34 cellular contexts compared by ENCODE assay signal in the genomic region with DNA sequence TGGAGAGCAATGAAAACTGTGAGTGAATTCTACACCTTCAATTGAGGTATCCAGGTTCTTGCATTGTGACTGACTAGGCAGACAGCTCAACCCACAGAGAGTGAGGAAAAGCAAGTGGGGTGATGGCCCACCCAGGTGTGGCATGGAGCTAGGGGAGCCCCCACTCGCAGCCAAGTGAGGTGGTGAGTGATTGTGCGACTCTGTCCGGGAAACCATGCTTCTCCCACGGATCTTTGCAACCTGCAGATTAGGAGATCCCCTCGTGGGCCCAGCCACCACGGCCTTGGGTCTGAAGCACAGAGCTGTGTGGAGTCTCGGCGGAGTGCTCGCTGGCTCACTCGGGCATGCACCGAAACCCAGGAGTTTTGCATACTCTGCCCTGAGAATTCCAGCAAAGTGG.
A peak's percentile ranks its signal among the peaks of the same experiment; 100 is the strongest.
DNase-seq lines count a peak whose midpoint lies in the region; FAIRE-seq and TF ChIP-seq lines count a peak whose summit lies in the region.
"Had no signal": no experiment of that assay in that cellular context is flagged by ENCODE, and none has a peak within 500 bp of the region (broad histone marks: within the 10 kb centered on the region; RNA-seq: fewer than 3 reads in every experiment).

No MANE protein-coding gene starts in this region.

- no peak overlapping the region for H3K4me3 ChIP-seq in bronchial epithelial cell (ENCODE audit: low read depth, low read length)
- H3K4me3 ChIP-seq: A549; BLaER1; BLaER1 treated with 17β-estradiol and CSF1 and Interleukin-3, amounts not matched to agents 10 nM and 100 nM had no signal

- no peak for TF ChIP-seq CTCF in bronchial epithelial cell (IDR thresholded peaks at IDR 0.05; ENCODE audit: insufficient read depth, low read length, severe bottlenecking)
- TF ChIP-seq CTCF in chondrocyte (IDR thresholded peaks at IDR 0.05) = no peak

- FAIRE-seq in bronchial epithelial cell (lab: Jason Lieb, UNC) (peak; percentile 36), urothelium cell line (lab: Jason Lieb, UNC) (peak; percentile 61)
- FAIRE-seq: A549, D721Med had no signal

- no peaks in the 10 kb centered on the region for H3K27me3 ChIP-seq in bronchial epithelial cell (ENCODE audit: control insufficient read depth, insufficient read depth, low read length)
- H3K27me3 ChIP-seq: BE2C; BLaER1; BLaER1 treated with 17β-estradiol and CSF1 and Interleukin-3, amounts not matched to agents 10 nM and 100 nM had no signal

- H3K27ac Mint-ChIP-seq in chondrocyte (ENCODE audit: unreplicated experiment) = no peak overlapping the region
- H3K27ac Mint-ChIP-seq: B cell; CD14-positive monocyte; CD4-positive, alpha-beta memory T cell; CD4-positive, alpha-beta T cell; CD4-positive, CD25-positive, alpha-beta regulatory T cell; CD8-positive, alpha-beta memory T cell; CD8-positive, alpha-beta T cell had no signal

- H3K27me3 Mint-ChIP-seq in chondrocyte (ENCODE audit: low read depth) = no peaks in the 10 kb centered on the region

- DNase-seq in NCI-H526 (lab: John Stamatoyannopoulos, UW) (peak; percentile 18 to 54), NCI-H526 treated with DMSO at 0.1 percent for 48 hours (lab: John Stamatoyannopoulos, UW) (no peak), bronchial epithelial cell (ENCODE audit: low read depth) (no peak), chondrocyte (ENCODE audit: low spot score) (peak; percentile 67), urothelium cell line (ENCODE audit: low spot score) (no peak), NCI-H1092 treated with DMSO at 0.1 percent for 48 hours (lab: John Stamatoyannopoulos, UW) (no peak), NCI-H1694 (lab: John Stamatoyannopoulos, UW) (no peak), glomerular visceral epithelial cell (ENCODE audit: extremely low spot score) (no peak)
- DNase-seq: 8988T; ACHN; AML-193; BE2C; C1 segment of cervical spinal cord; Caco-2; Calu3; CD4-positive, alpha-beta memory T cell; CD4-positive, alpha-beta T cell; CD4-positive, CD25-positive, alpha-beta regulatory T cell; CD8-positive, alpha-beta memory T cell; CD8-positive, alpha-beta T cell; COR-L47; DMS 273 treated with DMSO at 0.1 percent for 48 hours; DMS153; DMS53; DMS79; DMS79 treated with DMSO at 0.1 percent for 48 hours; DND-41; EL had no signal

- no peaks in the 10 kb centered on the region for H3K4me1 Mint-ChIP-seq in chondrocyte (ENCODE audit: low read depth)
- H3K4me1 Mint-ChIP-seq: B cell; CD14-positive monocyte; CD4-positive, alpha-beta memory T cell; CD4-positive, CD25-positive, alpha-beta regulatory T cell; CD8-positive, alpha-beta memory T cell had no signal

- H3K36me3 Mint-ChIP-seq in chondrocyte (ENCODE audit: low read depth) = no peaks in the 10 kb centered on the region
- H3K36me3 Mint-ChIP-seq: CD14-positive monocyte; CD4-positive, alpha-beta memory T cell; CD4-positive, CD25-positive, alpha-beta regulatory T cell; CD8-positive, alpha-beta memory T cell; CD8-positive, alpha-beta T cell had no signal

- H3K36me3 ChIP-seq in bronchial epithelial cell (ENCODE audit: control insufficient read depth, insufficient read depth, low read length) = no peaks in the 10 kb centered on the region
- H3K36me3 ChIP-seq: BE2C; BLaER1; BLaER1 treated with 17β-estradiol and CSF1 and Interleukin-3, amounts not matched to agents 10 nM and 100 nM had no signal

- peaks cover 28% of the 10 kb centered on the region for H3K9me3 Mint-ChIP-seq in chondrocyte (ENCODE audit: low read depth)
- H3K9me3 Mint-ChIP-seq: CD4-positive, alpha-beta T cell; CD8-positive, alpha-beta T cell had no signal

- H3K4me3 Mint-ChIP-seq in chondrocyte (ENCODE audit: unreplicated experiment) = no peak overlapping the region
- H3K4me3 Mint-ChIP-seq: B cell; CD14-positive monocyte; CD4-positive, alpha-beta memory T cell; CD4-positive, alpha-beta T cell; CD4-positive, CD25-positive, alpha-beta regulatory T cell; CD8-positive, alpha-beta memory T cell; CD8-positive, alpha-beta T cell had no signal

Comparison
In these comparisons a context has a peak if more than half of its experiments do, and no peak if none do; other contexts are left out.
1. DNase-seq: peak in NCI-H526 (2 of 2) and chondrocyte (single experiment); none in NCI-H526 treated with DMSO at 0.1 percent for 48 hours (single experiment), bronchial epithelial cell (single experiment), urothelium cell line (single experiment), NCI-H1092 treated with DMSO at 0.1 percent for 48 hours (single experiment), NCI-H1694 (single experiment) and glomerular visceral epithelial cell (single experiment).